ENCODE assay signal across 19 cellular contexts in genomic region chr10:96678725-96679124, GRCh38. TPM values are rescaled to one million over a fixed set of nuclear protein-coding genes. Genes with fewer than 3 reads are reported as not detected.
A peak's percentile ranks its signal among the peaks of the same experiment; 100 is the strongest.
DNase-seq lines count a peak whose midpoint lies in the region; ATAC-seq and TF ChIP-seq lines count a peak whose summit lies in the region.
"Had no signal": no experiment of that assay in that cellular context is flagged by ENCODE, and none has a peak within 500 bp of the region (broad histone marks: within the 10 kb centered on the region; RNA-seq: fewer than 3 reads in every experiment).

No MANE protein-coding gene starts in this region.

- no peaks in the 10 kb centered on the region; the same call in 1 of the 2 replicates for H4K20me1 ChIP-seq in DOHH2 (ENCODE audit: control insufficient read depth, insufficient read depth, low read depth, low read length)
- 0 out of 2 replicates have a peak, but pooled peaks cover 20% of the 10 kb centered on the region for H4K20me1 ChIP-seq in Karpas-422 (ENCODE audit: insufficient read depth, low read depth, low read length)

- H3K4me3 ChIP-seq in DOHH2 (ENCODE audit: low read length) (peak overlapping the region; percentile 62), Karpas-422 (ENCODE audit: low read length) (peak overlapping the region; percentile 39; the same call in 1 of the 2 replicates)
- H3K4me3 ChIP-seq in CD8-positive, alpha-beta memory T cell (ENCODE audit: low read length): no peak overlapping the region
- H3K4me3 ChIP-seq: A549 had no signal

- no peaks in the 10 kb centered on the region for H3K27me3 Mint-ChIP-seq in effector memory CD8-positive, alpha-beta T cell
- no peaks in the 10 kb centered on the region for H3K27me3 Mint-ChIP-seq in natural killer cell treated with Interleukin-12 subunit alpha and Interleukin-12 subunit beta and Interleukin-15 and Interleukin-18, amount 100 ng/mL, for 72 hours
- peaks cover 0 to 1% of the 10 kb centered on the region in 2 donors for H3K27me3 Mint-ChIP-seq in CD8-positive, alpha-beta memory T cell
- H3K27me3 Mint-ChIP-seq: CD4-positive, alpha-beta T cell had no signal

- POLR2A ChIA-PET in CD8-positive, alpha-beta memory T cell (lab: Charles Lee): no interaction called here

- H3K79me2 ChIP-seq in DOHH2 (ENCODE audit: control insufficient read depth, low read length) (peaks cover 99% of the 10 kb centered on the region), Karpas-422 (ENCODE audit: low read length) (peaks cover 86% of the 10 kb centered on the region)

- H3K9me2 ChIP-seq in DOHH2 (replicated peaks; ENCODE audit: control insufficient read depth, low read length) (no peaks in the 10 kb centered on the region), Karpas-422 (replicated peaks; ENCODE audit: insufficient read depth, low read length) (no peaks in the 10 kb centered on the region)

- H3K9ac ChIP-seq in Karpas-422 (ENCODE audit: low read length): 0 out of 2 replicates have a peak overlapping the region, but pooled peaks have one; percentile 29

- peak; percentile 77 for DNase-seq in Karpas-422
- DNase-seq in effector memory CD8-positive, alpha-beta T cell: no peak
- no peak for DNase-seq in natural killer cell treated with Interleukin-12 subunit alpha and Interleukin-12 subunit beta and Interleukin-15 and Interleukin-18, amount 100 ng/mL, for 72 hours (ENCODE audit: low spot score)
- no peak for DNase-seq in CD8-positive, alpha-beta memory T cell
- DNase-seq in AML-193 (lab: John Stamatoyannopoulos, UW): no peak
- DNase-seq: Caco-2; CD4-positive, alpha-beta T cell; DMS 273 treated with DMSO at 0.1 percent for 48 hours; DND-41; KBM-7; NCI-H1105 treated with DMSO at 0.1 percent for 48 hours; NCI-H2029 treated with DMSO at 0.1 percent for 48 hours; NCI-H226; NCI-H510A treated with DMSO at 0.1 percent for 48 hours; Right ventricle myocardium superior had no signal

- H3F3A ChIP-seq in DOHH2 (ENCODE audit: control insufficient read depth, insufficient read depth): peaks cover 65% of the 10 kb centered on the region

- H3K4me1 ChIP-seq in DOHH2 (ENCODE audit: control insufficient read depth, low read length) (peaks cover 98% of the 10 kb centered on the region), Karpas-422 (ENCODE audit: low read length) (peaks cover 76% of the 10 kb centered on the region)
- peaks cover 4% of the 10 kb centered on the region for H3K4me1 ChIP-seq in CD8-positive, alpha-beta memory T cell (ENCODE audit: insufficient read depth, low read length)

- H3K36me3 Mint-ChIP-seq in effector memory CD8-positive, alpha-beta T cell (ENCODE audit: insufficient read depth): no peaks in the 10 kb centered on the region
- peaks cover 24% of the 10 kb centered on the region for H3K36me3 Mint-ChIP-seq in natural killer cell treated with Interleukin-12 subunit alpha and Interleukin-12 subunit beta and Interleukin-15 and Interleukin-18, amount 100 ng/mL, for 72 hours
- no peaks in the 10 kb centered on the region for H3K36me3 Mint-ChIP-seq in CD8-positive, alpha-beta memory T cell

- H3K4me3 Mint-ChIP-seq in effector memory CD8-positive, alpha-beta T cell: no peak overlapping the region
- H3K4me3 Mint-ChIP-seq in natural killer cell treated with Interleukin-12 subunit alpha and Interleukin-12 subunit beta and Interleukin-15 and Interleukin-18, amount 100 ng/mL, for 72 hours: peak overlapping the region; percentile 51
- H3K4me3 Mint-ChIP-seq in CD8-positive, alpha-beta memory T cell: peak overlapping the region in 1 of 7 donors; percentile 6
- H3K4me3 Mint-ChIP-seq: CD4-positive, alpha-beta T cell had no signal

- CTCF ChIA-PET in CD8-positive, alpha-beta memory T cell (lab: Charles Lee): no interaction called here

- no peak for TF ChIP-seq CTCF in DOHH2 (IDR thresholded peaks at IDR 0.05; ENCODE audit: low read depth, low read length, poor library complexity, severe bottlenecking)

- H3K27me3 ChIP-seq in DOHH2 (ENCODE audit: control insufficient read depth, low read length) (no peaks in the 10 kb centered on the region), Karpas-422 (ENCODE audit: low read length) (no peaks in the 10 kb centered on the region)
- no peaks in the 10 kb centered on the region for H3K27me3 ChIP-seq in CD8-positive, alpha-beta memory T cell (ENCODE audit: insufficient read depth, low read length, poor library complexity, severe bottlenecking)

- H3K27ac Mint-ChIP-seq in effector memory CD8-positive, alpha-beta T cell: peak overlapping the region; percentile 42 to 54
- H3K27ac Mint-ChIP-seq in natural killer cell treated with Interleukin-12 subunit alpha and Interleukin-12 subunit beta and Interleukin-15 and Interleukin-18, amount 100 ng/mL, for 72 hours: peak overlapping the region; percentile 78 to 88
- H3K27ac Mint-ChIP-seq in CD8-positive, alpha-beta memory T cell: peak overlapping the region in 3 of 8 donors; percentile 35 to 91 (median 86)
- H3K27ac Mint-ChIP-seq: CD4-positive, alpha-beta T cell had no signal

- no peaks in the 10 kb centered on the region for H3K9me3 Mint-ChIP-seq in effector memory CD8-positive, alpha-beta T cell
- H3K9me3 Mint-ChIP-seq in natural killer cell treated with Interleukin-12 subunit alpha and Interleukin-12 subunit beta and Interleukin-15 and Interleukin-18, amount 100 ng/mL, for 72 hours: peaks cover 7% of the 10 kb centered on the region
- peaks cover 0 to 2% (median 0%) of the 10 kb centered on the region in 5 donors for H3K9me3 Mint-ChIP-seq in CD8-positive, alpha-beta memory T cell
- H3K9me3 Mint-ChIP-seq: CD4-positive, alpha-beta T cell had no signal

- H3K4me1 Mint-ChIP-seq in effector memory CD8-positive, alpha-beta T cell (ENCODE audit: low read depth in 2 of 2): peaks cover 24 to 30% of the 10 kb centered on the region in 2 donors
- H3K4me1 Mint-ChIP-seq in natural killer cell treated with Interleukin-12 subunit alpha and Interleukin-12 subunit beta and Interleukin-15 and Interleukin-18, amount 100 ng/mL, for 72 hours (ENCODE audit: low read depth in 2 of 2): peaks cover 74 to 75% of the 10 kb centered on the region in 2 donors
- peaks cover 15 to 24% (median 19%) of the 10 kb centered on the region in 3 donors for H3K4me1 Mint-ChIP-seq in CD8-positive, alpha-beta memory T cell

- H3K27ac ChIP-seq in DOHH2 (ENCODE audit: low read depth, low read length): peak overlapping the region; percentile 90
- H3K27ac ChIP-seq in Karpas-422 (ENCODE audit: low read length): peak overlapping the region; percentile 99
- H3K27ac ChIP-seq in CD8-positive, alpha-beta memory T cell (ENCODE audit: low read depth, low read length): no peak overlapping the region
- H3K27ac ChIP-seq: A549 had no signal

- no peak for ATAC-seq in effector memory CD8-positive, alpha-beta T cell (replicated peaks)
- ATAC-seq in natural killer cell treated with Interleukin-12 subunit alpha and Interleukin-12 subunit beta and Interleukin-15 and Interleukin-18, amount 100 ng/mL, for 72 hours: no peak
- ATAC-seq in HG02981 (IDR thresholded peaks at IDR 0.05; ENCODE audit: unreplicated experiment): no peak
- ATAC-seq in GM21825 (IDR thresholded peaks at IDR 0.05; ENCODE audit: unreplicated experiment): no peak
- ATAC-seq: A549 had no signal

- H2AFZ ChIP-seq in Karpas-422 (ENCODE audit: low read length): no peak overlapping the region

- H3K36me3 ChIP-seq in DOHH2 (ENCODE audit: control insufficient read depth, low read length) (peaks cover 72% of the 10 kb centered on the region), Karpas-422 (ENCODE audit: insufficient read depth, low read length) (peaks cover 24% of the 10 kb centered on the region)
- no peaks in the 10 kb centered on the region for H3K36me3 ChIP-seq in CD8-positive, alpha-beta memory T cell (ENCODE audit: insufficient read depth, low read length)

- H3K9me3 ChIP-seq in DOHH2 (ENCODE audit: control insufficient read depth, insufficient read depth, low read length) (no peaks in the 10 kb centered on the region), Karpas-422 (ENCODE audit: low read length) (no peaks in the 10 kb centered on the region)
- H3K9me3 ChIP-seq in CD8-positive, alpha-beta memory T cell (ENCODE audit: low read length): no peaks in the 10 kb centered on the region
- H3K9me3 ChIP-seq: A549, Caco-2 had no signal

- H3K4me2 ChIP-seq in DOHH2 (ENCODE audit: low read length) (peak overlapping the region; percentile 72), Karpas-422 (ENCODE audit: low read depth, low read length, poor library complexity, severe bottlenecking) (peak overlapping the region; percentile 66)
- H3K4me2 ChIP-seq: A549 had no signal

RNA-seq across cellular contexts. Expression of gene PIK3AP1, which starts 41.6 kb away (rescaled TPM):
- 131 and 162 TPM in 2 replicates for total RNA-seq in Karpas-422 (2014; rRNA removed; shearing (Covaris generic); ENCODE audit: low replicate concordance)
- 100 to 1,000 TPM; 147 to 383 TPM for total RNA-seq in natural killer cell treated with Interleukin-12 subunit alpha and Interleukin-12 subunit beta and Interleukin-15 and Interleukin-18, amount 100 ng/mL, for 72 hours
- 1 to 10 TPM; 5.7 to 6.7 TPM for total RNA-seq in CD8-positive, alpha-beta memory T cell
- polyA plus RNA-seq in CD8-positive, alpha-beta memory T cell: 37.0 TPM

Comparison
In these comparisons a context has a peak if more than half of its experiments do, and no peak if none do; other contexts are left out.
1. RNA of gene PIK3AP1, which starts 41.6 kb away (total RNA-seq): 147 to 383 TPM in natural killer cell treated with Interleukin-12 subunit alpha and Interleukin-12 subunit beta and Interleukin-15 and Interleukin-18, amount 100 ng/mL, for 72 hours and 131 to 162 TPM in Karpas-422; 5.7 to 6.7 TPM in CD8-positive, alpha-beta memory T cell; every median in the first group is over 10 times any median in the second.